21 cellular contexts compared by ENCODE assay signal in genomic region chr7:118626739-118627138, GRCh38.
A peak's percentile ranks its signal among the peaks of the same experiment; 100 is the strongest.
DNase-seq lines count a peak whose midpoint lies in the region; ATAC-seq lines count a peak whose summit lies in the region.
"Had no signal": no experiment of that assay in that cellular context is flagged by ENCODE, and none has a peak within 500 bp of the region (broad histone marks: within the 10 kb centered on the region; RNA-seq: fewer than 3 reads in every experiment).

No MANE protein-coding gene starts in this region.

- no peak overlapping the region for H4K5ac ChIP-seq in mesendoderm (ENCODE audit: low read length)

- no peak overlapping the region for H3K27ac ChIP-seq in mesendoderm (ENCODE audit: low read depth, low read length)
- H3K27ac ChIP-seq in aorta (ENCODE audit: low read depth in 1 of 2, low read length in 2 of 2) = no peak overlapping the region
- H3K27ac ChIP-seq: BLaER1 treated with 17β-estradiol and CSF1 and Interleukin-3, amounts not matched to agents 10 nM and 100 nM had no signal

- no peak overlapping the region for H2BK15ac ChIP-seq in mesendoderm (replicated peaks; ENCODE audit: low read depth)

- H3K4me2 ChIP-seq in mesendoderm (ENCODE audit: low read length) = no peak overlapping the region
- H3K4me2 ChIP-seq: BLaER1 treated with 17β-estradiol and CSF1 and Interleukin-3, amounts not matched to agents 10 nM and 100 nM had no signal

- no peak overlapping the region for H3K18ac ChIP-seq in mesendoderm (ENCODE audit: low read length)

- no peaks in the 10 kb centered on the region for H3K27me3 ChIP-seq in mesendoderm (ENCODE audit: insufficient read depth, low read length, poor library complexity)
- no peaks in the 10 kb centered on the region for H3K27me3 ChIP-seq in aorta (ENCODE audit: control insufficient read depth in 1 of 2, insufficient read depth in 2 of 2, low read length in 1 of 2)
- H3K27me3 ChIP-seq: BLaER1 treated with 17β-estradiol and CSF1 and Interleukin-3, amounts not matched to agents 10 nM and 100 nM; MG63 had no signal

- H3K56ac ChIP-seq in mesendoderm (ENCODE audit: low read length) = no peak overlapping the region

- H2BK5ac ChIP-seq in mesendoderm (ENCODE audit: low read length) = no peak overlapping the region

- no peaks in the 10 kb centered on the region for H3K79me1 ChIP-seq in mesendoderm (ENCODE audit: low read length)

- H2AK5ac ChIP-seq in mesendoderm (ENCODE audit: low read length) = no peak overlapping the region

- in situ Hi-C loops in SK-MEL-5 (cut with HindIII; ENCODE audit: low pct_unique_long_range_greater_than_20kb, low sequenced_read_pairs) = no loop called here

- peaks cover 3% of the 10 kb centered on the region for H3K9me3 ChIP-seq in aorta (ENCODE audit: control insufficient read depth, low read length)
- H3K9me3 ChIP-seq: MG63 had no signal

- DNase-seq in DMS53 (lab: John Stamatoyannopoulos, UW) (peak; percentile 56), DMS53 treated with DMSO at 0.1 percent for 48 hours (lab: John Stamatoyannopoulos, UW; ENCODE audit: unreplicated experiment) (no peak), HT1080 (ENCODE audit: low read depth) (peak; percentile 40), SK-MEL-5 (ENCODE audit: low read depth, low spot score) (peak; percentile 47), mesendoderm (peak; percentile 22), activated gamma-delta T cell (lab: John Stamatoyannopoulos, UW) (no peak), aorta (no peak)
- DNase-seq: 8988T; Caco-2; CD4-positive, alpha-beta memory T cell; GF-D8; GOT3; Kasumi-1; MG63; NCI-H1105 treated with DMSO at 0.1 percent for 48 hours; NCI-H2171 treated with DMSO at 0.1 percent for 48 hours; NCI-H524 treated with DMSO at 0.1 percent for 48 hours; SIG-M5 had no signal

- intact Hi-C loops in aorta (cut with DNase I) = no loop called here

- H3K23ac ChIP-seq in mesendoderm (ENCODE audit: low read length) = no peak overlapping the region

- ATAC-seq in esophagus mucosa (no peak), aorta (ENCODE audit: low FRiP score) (no peak)
- ATAC-seq: SK-N-SH treated with all-trans-retinoic acid at 6 μM for 48 hours had no signal

- H3K4me3 ChIP-seq in mesendoderm (ENCODE audit: low read length) (no peak overlapping the region), aorta (ENCODE audit: low read length in 2 of 2) (no peak overlapping the region)
- H3K4me3 ChIP-seq: BLaER1 treated with 17β-estradiol and CSF1 and Interleukin-3, amounts not matched to agents 10 nM and 100 nM; MG63 had no signal

- no peaks in the 10 kb centered on the region for H3K79me2 ChIP-seq in mesendoderm (ENCODE audit: control insufficient read depth, insufficient read depth, low read length)

- WGBS in mesendoderm (ENCODE audit: extremely low coverage, insufficient coverage, low lambda C conversion rate) = no CpG with 5 or more reads among the region's 4 CpGs
- 71 to 99% methylated on average over 4 of the region's 4 CpGs for WGBS in aorta, 2 donors

- H3K4ac ChIP-seq in mesendoderm (ENCODE audit: low read depth, low read length) = no peak overlapping the region

- no peak overlapping the region for H4K8ac ChIP-seq in mesendoderm (ENCODE audit: low read depth, low read length)

- H2BK120ac ChIP-seq in mesendoderm (ENCODE audit: low read depth, low read length) = no peak overlapping the region

- no peak overlapping the region for H3K9ac ChIP-seq in mesendoderm (ENCODE audit: low read length)
- H3K9ac ChIP-seq: BLaER1 treated with 17β-estradiol and CSF1 and Interleukin-3, amounts not matched to agents 10 nM and 100 nM had no signal

- H3K36me3 ChIP-seq in mesendoderm (ENCODE audit: control insufficient read depth, insufficient read depth, low read length) (no peaks in the 10 kb centered on the region), aorta (ENCODE audit: control insufficient read depth in 1 of 2, insufficient read depth in 2 of 2, low read length in 1 of 2) (no peaks in the 10 kb centered on the region)
- H3K36me3 ChIP-seq: BLaER1 treated with 17β-estradiol and CSF1 and Interleukin-3, amounts not matched to agents 10 nM and 100 nM; MG63 had no signal

- H3K4me1 ChIP-seq in mesendoderm (ENCODE audit: control insufficient read depth, low read depth, low read length) (peaks cover under 1% of the 10 kb centered on the region), aorta (ENCODE audit: control insufficient read depth in 1 of 2, insufficient read depth in 2 of 2, low read length in 2 of 2) (no peaks in the 10 kb centered on the region)
- H3K4me1 ChIP-seq: BLaER1 treated with 17β-estradiol and CSF1 and Interleukin-3, amounts not matched to agents 10 nM and 100 nM; Caco-2 had no signal

Comparison
In these comparisons a context has a peak if more than half of its experiments do, and no peak if none do; other contexts are left out.
1. DNase-seq: peak in DMS53 (single experiment), HT1080 (single experiment), SK-MEL-5 (single experiment) and mesendoderm (single experiment); none in DMS53 treated with DMSO at 0.1 percent for 48 hours (single experiment), activated gamma-delta T cell (single experiment) and aorta (0 of 2).